Comparison of ENCODE assay signal across 21 cellular contexts in the genomic region with DNA sequence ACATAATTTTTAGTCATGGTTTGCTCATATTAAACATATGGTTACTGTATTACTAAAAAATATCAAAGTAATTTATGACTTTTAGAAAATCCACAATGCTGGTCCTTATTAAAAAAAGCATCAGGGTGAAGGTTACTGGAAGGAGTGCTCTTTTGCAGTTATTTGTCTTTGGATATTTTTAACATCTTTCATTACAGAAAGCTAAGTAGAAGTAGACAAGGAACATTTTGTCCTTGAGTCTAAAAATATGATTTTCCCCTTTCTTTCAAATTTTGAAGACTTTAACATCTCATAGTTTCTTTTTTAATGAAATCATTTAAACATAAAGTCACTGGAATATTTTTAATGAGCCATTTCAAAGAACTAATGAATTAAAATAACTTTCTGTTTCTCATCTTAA.
"Had no signal": no experiment of that assay in that cellular context is flagged by ENCODE, and none has a peak within 500 bp of the region (broad histone marks: within the 10 kb centered on the region; RNA-seq: fewer than 3 reads in every experiment).

No MANE protein-coding gene starts in this region.

- H3K27me3 ChIP-seq: body of pancreas had no signal

- H3K27ac ChIP-seq: body of pancreas had no signal

- H3K4me3 Mint-ChIP-seq: activated B cell treated with CpG ODN at 0.5 μM for 24 hours; activated CD8-positive, alpha-beta T cell treated with anti-CD3 and anti-CD28 coated beads, Interleukin-2, amount 10 ng/mL, durations not matched to agents 7 days and 5 days; immature natural killer cell had no signal

- DNase-seq: activated B cell treated with CpG ODN at 0.5 μM for 24 hours; activated CD4-positive, alpha-beta T cell treated with anti-CD3 and anti-CD28 coated beads for 48 hours; activated CD8-positive, alpha-beta memory T cell treated with anti-CD3 and anti-CD28 coated beads, Interleukin-2, amount 50 U/mL, for 4 hours; activated CD8-positive, alpha-beta T cell treated with anti-CD3 and anti-CD28 coated beads, Interleukin-2, amount 10 ng/mL, durations not matched to agents 7 days and 5 days; activated gamma-delta T cell; activated T-cell treated with anti-CD3 and anti-CD28 coated beads, Interleukin-2, amount 50 U/mL, for 48 hours; body of pancreas; central memory CD4-positive, alpha-beta T cell; cortex of kidney; effector CD4-positive, alpha-beta T cell; immature natural killer cell; midbrain; stimulated activated CD4-positive, alpha-beta T cell treated with anti-CD3 and anti-CD28 coated beads, Interleukin-4, amount 100 ng/mL, for 4 hours; stimulated activated CD8-positive, alpha-beta memory T cell treated with anti-CD3 and anti-CD28 coated beads, Interleukin-4, amount 100 ng/mL, for 48 hours; stimulated activated naive CD4-positive, alpha-beta T cell treated with Interleukin-2 at 50 U/mL for 16 hours; substantia nigra; T-helper 2 cell had no signal

- H3K36me3 Mint-ChIP-seq: activated naive CD4-positive, alpha-beta T cell treated with anti-CD3 and anti-CD28 coated beads, Interleukin-2, amount 50 U/mL, for 72 hours; immature natural killer cell had no signal

- H3K27ac Mint-ChIP-seq: activated B cell treated with CpG ODN at 0.5 μM for 24 hours; activated CD8-positive, alpha-beta T cell treated with anti-CD3 and anti-CD28 coated beads, Interleukin-2, amount 10 ng/mL, durations not matched to agents 7 days and 5 days; activated naive CD4-positive, alpha-beta T cell treated with anti-CD3 and anti-CD28 coated beads, Interleukin-2, amount 50 U/mL, for 72 hours; immature natural killer cell had no signal

- H3K27me3 Mint-ChIP-seq: activated B cell treated with CpG ODN at 0.5 μM for 24 hours had no signal

- FAIRE-seq: endothelial cell of umbilical vein had no signal

- H3K4me3 ChIP-seq: body of pancreas, lung, skin epidermis had no signal

- H3K4me1 Mint-ChIP-seq: activated B cell treated with CpG ODN at 0.5 μM for 24 hours had no signal

- ATAC-seq: activated CD8-positive, alpha-beta T cell treated with anti-CD3 and anti-CD28 coated beads, Interleukin-2, amount 10 ng/mL, durations not matched to agents 7 days and 5 days; activated naive CD4-positive, alpha-beta T cell treated with anti-CD3 and anti-CD28 coated beads, Interleukin-2, amount 50 U/mL, for 72 hours had no signal

- H3K9me3 ChIP-seq: body of pancreas had no signal

- H3K4me1 ChIP-seq: body of pancreas had no signal

- H3K9me3 Mint-ChIP-seq: activated B cell treated with CpG ODN at 0.5 μM for 24 hours; activated naive CD4-positive, alpha-beta T cell treated with anti-CD3 and anti-CD28 coated beads, Interleukin-2, amount 50 U/mL, for 72 hours; immature natural killer cell had no signal
